In genomic region chr10:28495084-28495483, GRCh38 we compare ENCODE assay signal across 18 cellular contexts.
"Had no signal": no experiment of that assay in that cellular context is flagged by ENCODE, and none has a peak within 500 bp of the region (broad histone marks: within the 10 kb centered on the region; RNA-seq: fewer than 3 reads in every experiment).

No MANE protein-coding gene starts in this region.

- H3K4me3 ChIP-seq: coronary artery, gastrocnemius medialis, lower lobe of right lung, pancreas, right lobe of liver, thoracic aorta, transverse colon, vagina had no signal

- H3K27me3 ChIP-seq: gastrocnemius medialis, pancreas, right lobe of liver, transverse colon, vagina had no signal

- H3K27ac ChIP-seq: coronary artery, epithelial cell of prostate, gastrocnemius medialis, lower lobe of right lung, right lobe of liver, thoracic aorta, transverse colon, vagina had no signal

- ATAC-seq: esophagus mucosa; gastrocnemius medialis; left ventricle myocardium superior; lower lobe of right lung; natural killer cell; pancreas; right lobe of liver; stimulated activated naive B cell treated with anti-CD40 and anti-IgM and Interleukin-4, amounts not matched to agents 10 μg/mL and 1 μg/mL and 100 μg/mL, for 72 hours had no signal

- DNase-seq: foreskin fibroblast; gastrocnemius medialis; head of caudate nucleus; left ventricle myocardium superior; lower lobe of right lung; natural killer cell; pancreas; right lobe of liver; small intestine; stimulated activated CD4-positive, alpha-beta T cell treated with anti-CD3 and anti-CD28 coated beads, Interleukin-15, amount 100 ng/mL, for 24 hours; stimulated activated CD4-positive, alpha-beta T cell treated with anti-CD3 and anti-CD28 coated beads, Interleukin-2, amount 100 ng/mL, for 48 hours; stimulated activated naive B cell treated with anti-CD40 and anti-IgM and Interleukin-4, amounts not matched to agents 10 μg/mL and 1 μg/mL and 100 μg/mL, for 72 hours; transverse colon had no signal

- H3K4me1 ChIP-seq: gastrocnemius medialis, lower lobe of right lung, right lobe of liver, transverse colon, vagina had no signal

- H3K36me3 ChIP-seq: gastrocnemius medialis, lower lobe of right lung, pancreas, right lobe of liver, thoracic aorta, transverse colon, vagina had no signal
